In genomic region chr15:67917037-67917436, GRCh38 we compare ENCODE assay signal across 12 cellular contexts.
DNase-seq lines count a peak whose midpoint lies in the region; ATAC-seq, FAIRE-seq and TF ChIP-seq lines count a peak whose summit lies in the region.
"Had no signal": no experiment of that assay in that cellular context is flagged by ENCODE, and none has a peak within 500 bp of the region (broad histone marks: within the 10 kb centered on the region; RNA-seq: fewer than 3 reads in every experiment).

No MANE protein-coding gene starts in this region.

- 47 to 70% methylated on average over 4 of the region's 4 CpGs for WGBS in gastroesophageal sphincter (ENCODE audit: low coverage in 1 of 2), 2 donors
- WGBS in urinary bladder = 60% methylated on average over 4 of the region's 4 CpGs

- H3K36me3 ChIP-seq in gastroesophageal sphincter = no peaks in the 10 kb centered on the region
- H3K36me3 ChIP-seq in urinary bladder (ENCODE audit: insufficient read depth) = no peaks in the 10 kb centered on the region

- DNase-seq in NCI-H524 (lab: John Stamatoyannopoulos, UW) (peak; percentile 42 to 74), NCI-H524 treated with DMSO at 0.1 percent for 48 hours (lab: John Stamatoyannopoulos, UW) (no peak), myocyte (ENCODE audit: low read depth) (peak; percentile 91), NCI-H2107 treated with DMSO at 0.1 percent for 48 hours (lab: John Stamatoyannopoulos, UW; ENCODE audit: unreplicated experiment) (no peak), frontal cortex (ENCODE audit: low spot score in 2 of 2) (no peak)
- DNase-seq: DMS153 had no signal

- FAIRE-seq in frontal cortex (lab: Jason Lieb, UNC) = no peak
- FAIRE-seq: A204.1, bronchial epithelial cell had no signal

- H3K27ac ChIP-seq in gastroesophageal sphincter (peak overlapping the region; percentile 80 to 95 (median 86)), urinary bladder (ENCODE audit: low read depth) (peak overlapping the region; percentile 79)
- H3K27ac ChIP-seq: epithelial cell of prostate had no signal

- ATAC-seq in gastroesophageal sphincter (peak; percentile 51), GM18907 (IDR thresholded peaks at IDR 0.05; ENCODE audit: unreplicated experiment) (no peak)

- no peak for TF ChIP-seq POLR2A in gastroesophageal sphincter (IDR thresholded peaks at IDR 0.05)

- no peak overlapping the region for H3K4me3 ChIP-seq in gastroesophageal sphincter
- H3K4me3 ChIP-seq in urinary bladder (ENCODE audit: low read depth, low read length) = no peak overlapping the region

- H3K4me1 ChIP-seq in gastroesophageal sphincter = peaks cover 18 to 57% (median 27%) of the 10 kb centered on the region in 3 donors
- no peaks in the 10 kb centered on the region for H3K4me1 ChIP-seq in urinary bladder (ENCODE audit: insufficient read depth)

- no peaks in the 10 kb centered on the region for H3K9me3 ChIP-seq in gastroesophageal sphincter

- TF ChIP-seq CTCF in gastroesophageal sphincter (IDR thresholded peaks at IDR 0.05) = peak in 2 of 4 experiments; percentile 7 to 9

- TF ChIP-seq EP300 in gastroesophageal sphincter (IDR thresholded peaks at IDR 0.05) = no peak

- no peaks in the 10 kb centered on the region for H3K27me3 ChIP-seq in gastroesophageal sphincter

Comparison
In these comparisons a context has a peak if more than half of its experiments do, and no peak if none do; other contexts are left out.
1. DNase-seq: peak in NCI-H524 (2 of 2) and myocyte (single experiment); none in NCI-H524 treated with DMSO at 0.1 percent for 48 hours (single experiment), NCI-H2107 treated with DMSO at 0.1 percent for 48 hours (single experiment) and frontal cortex (0 of 2).